Comparison of ENCODE assay signal across 1 cellular context in genomic region chr16:29819506-29819905, GRCh38.
TF ChIP-seq lines count a peak whose summit lies in the region.

No MANE protein-coding gene starts in this region.

TF ChIP-seq in WTC11, 78 proteins besides CTCF, POLR2A, EP300 and RAD21 (continued from another document):
- TF ChIP-seq ERG (CRISPR knock-in tag; IDR thresholded peaks at IDR 0.05) (no peak), AFF4 (CRISPR knock-in tag; IDR thresholded peaks at IDR 0.05; ENCODE audit: borderline replicate concordance) (no peak), SMAD4 (CRISPR knock-in tag; IDR thresholded peaks at IDR 0.05) (no peak), RORB (CRISPR knock-in tag; IDR thresholded peaks at IDR 0.05) (no peak), ZBTB21 (CRISPR knock-in tag; IDR thresholded peaks at IDR 0.05; ENCODE audit: borderline replicate concordance) (no peak), ESRRA (CRISPR knock-in tag; IDR thresholded peaks at IDR 0.05; ENCODE audit: borderline replicate concordance) (no peak)
- TF ChIP-seq, protein P1, sequence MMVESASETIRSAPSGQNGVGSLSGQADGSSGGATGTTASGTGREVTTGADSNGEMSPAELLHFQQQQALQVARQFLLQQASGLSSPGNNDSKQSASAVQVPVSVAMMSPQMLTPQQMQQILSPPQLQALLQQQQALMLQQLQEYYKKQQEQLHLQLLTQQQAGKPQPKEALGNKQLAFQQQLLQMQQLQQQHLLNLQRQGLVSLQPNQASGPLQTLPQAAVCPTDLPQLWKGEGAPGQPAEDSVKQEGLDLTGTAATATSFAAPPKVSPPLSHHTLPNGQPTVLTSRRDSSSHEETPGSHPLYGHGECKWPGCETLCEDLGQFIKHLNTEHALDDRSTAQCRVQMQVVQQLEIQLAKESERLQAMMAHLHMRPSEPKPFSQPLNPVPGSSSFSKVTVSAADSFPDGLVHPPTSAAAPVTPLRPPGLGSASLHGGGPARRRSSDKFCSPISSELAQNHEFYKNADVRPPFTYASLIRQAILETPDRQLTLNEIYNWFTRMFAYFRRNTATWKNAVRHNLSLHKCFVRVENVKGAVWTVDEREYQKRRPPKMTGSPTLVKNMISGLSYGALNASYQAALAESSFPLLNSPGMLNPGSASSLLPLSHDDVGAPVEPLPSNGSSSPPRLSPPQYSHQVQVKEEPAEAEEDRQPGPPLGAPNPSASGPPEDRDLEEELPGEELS (CRISPR knock-in tag; IDR thresholded peaks at IDR 0.05), result no peak
TF ChIP-seq in WTC11: peak in this region for 0.
